Comparison of ENCODE assay signal across 21 cellular contexts in genomic region chr11:92306966-92307504, GRCh38.
DNase-seq lines count a peak whose midpoint lies in the region; ATAC-seq, FAIRE-seq and TF ChIP-seq lines count a peak whose summit lies in the region.
"Had no signal": no experiment of that assay in that cellular context is flagged by ENCODE, and none has a peak within 500 bp of the region (broad histone marks: within the 10 kb centered on the region; RNA-seq: fewer than 3 reads in every experiment).

No MANE protein-coding gene starts in this region.

- peak overlapping the region in 1 of 2 experiments; percentile 35; a peak in 1 of 6 replicates for H3K27ac ChIP-seq in A549
- H3K27ac ChIP-seq in coronary artery = peak overlapping the region in 1 of 2 donors; percentile 47
- H3K27ac ChIP-seq in SJCRH30 = no peak overlapping the region
- H3K27ac ChIP-seq in adrenal gland = no peak overlapping the region
- H3K27ac ChIP-seq: breast epithelium, lower lobe of right lung, Peyer's patch had no signal

- TF ChIP-seq POLR2A in A549 (IDR thresholded peaks at IDR 0.05; ENCODE audit: low read length) (no peak), adrenal gland (IDR thresholded peaks at IDR 0.05) (no peak)

- no peak for TF ChIP-seq EP300 in A549 (IDR thresholded peaks at IDR 0.05)

- peaks cover 9% of the 10 kb centered on the region for H3K36me3 Mint-ChIP-seq in nephron progenitor cell (ENCODE audit: low read depth)

- WGBS in A549 (ENCODE audit: missing lambda C conversion rate) = 0% methylated on average over 1 of the region's 1 CpG
- WGBS in adrenal gland, 4 donors = 17 to 36% (median 24%) methylated on average over 1 of the region's 1 CpG

- H3K36me3 ChIP-seq in SJCRH30 (no peaks in the 10 kb centered on the region), adrenal gland (replicated peaks in 1 of 2) (no peaks in the 10 kb centered on the region)
- H3K36me3 ChIP-seq: breast epithelium, lower lobe of right lung, Peyer's patch had no signal

- H3K4me2 ChIP-seq in A549 = peak overlapping the region; percentile 52

- no peaks in the 10 kb centered on the region for H3K27me3 ChIP-seq in SJCRH30
- no peaks in the 10 kb centered on the region for H3K27me3 ChIP-seq in adrenal gland
- H3K27me3 ChIP-seq: breast epithelium, Peyer's patch had no signal

- H3K27me3 Mint-ChIP-seq in nephron progenitor cell (ENCODE audit: low read depth, poor library complexity) = peaks cover 3% of the 10 kb centered on the region
- H3K27me3 Mint-ChIP-seq: progenitor cell of endocrine pancreas had no signal

- CTCF ChIA-PET in A549 (lab: Yijun Ruan, JAX) = interaction anchor here (0.6 kb wide), 1 partner anchor 268 kb away, joined by 3 read pairs; no protein-coding TSS in a partner anchor

- no peaks in the 10 kb centered on the region for H3K9me3 ChIP-seq in A549
- no peaks in the 10 kb centered on the region for H3K9me3 ChIP-seq in SJCRH30 (replicated peaks)
- no peaks in the 10 kb centered on the region for H3K9me3 ChIP-seq in adrenal gland (replicated peaks in 1 of 3)
- H3K9me3 ChIP-seq: breast epithelium, lower lobe of right lung, Peyer's patch had no signal

- no peak for TF ChIP-seq RAD21 in A549 (conservative IDR thresholded peaks at IDR 0.05 in 1 of 2, IDR thresholded peaks at IDR 0.05 in 1 of 2)

- FAIRE-seq in A549 (lab: Jason Lieb, UNC) = peak; percentile 18

- no peak overlapping the region for H3K4me3 ChIP-seq in A549
- H3K4me3 ChIP-seq in coronary artery = peak overlapping the region; percentile 33
- H3K4me3 ChIP-seq in SJCRH30 = no peak overlapping the region
- H3K4me3 ChIP-seq in adrenal gland = no peak overlapping the region
- H3K4me3 ChIP-seq: breast epithelium, lower lobe of right lung, Peyer's patch had no signal

- H3K4me3 Mint-ChIP-seq in nephron progenitor cell = no peak overlapping the region
- H3K4me3 Mint-ChIP-seq: activated T-cell treated with anti-CD3 and anti-CD28 coated beads, Interleukin-2, amount 50 U/mL, for 4 hours had no signal

- peak overlapping the region; percentile 51 for H3K27ac Mint-ChIP-seq in nephron progenitor cell
- H3K27ac Mint-ChIP-seq: progenitor cell of endocrine pancreas had no signal

- TF ChIP-seq CTCF in A549 (IDR thresholded peaks at IDR 0.05) (no peak), coronary artery (IDR thresholded peaks at IDR 0.05) (no peak), nephron progenitor cell (IDR thresholded peaks at IDR 0.05) (no peak), adrenal gland (IDR thresholded peaks at IDR 0.05) (no peak)

- no peaks in the 10 kb centered on the region for H3K9me3 Mint-ChIP-seq in nephron progenitor cell

- intact Hi-C loops in adrenal gland (cut with DNase I) = no loop called here

- POLR2A ChIA-PET in A549 (lab: Yijun Ruan, JAX) = no interaction called here

- peak in 1 of 2 experiments; percentile 30; a peak in 1 of 6 replicates for ATAC-seq in A549
- ATAC-seq: activated T-cell treated with anti-CD3 and anti-CD28 coated beads, Interleukin-2, amount 50 U/mL, for 4 hours; HCT116; lower lobe of right lung had no signal

- no peak for DNase-seq in A549 (ENCODE audit: low read depth in 1 of 2, low spot score in 1 of 2)
- DNase-seq in NCI-H1105 (lab: John Stamatoyannopoulos, UW) = peak; percentile 14
- DNase-seq in coronary artery (ENCODE audit: low spot score) = no peak
- no peak for DNase-seq in nephron progenitor cell
- DNase-seq in SJCRH30 = no peak
- DNase-seq in stimulated activated CD4-positive, alpha-beta T cell treated with anti-CD3 and anti-CD28 coated beads, Interleukin-12 subunit alpha, Interleukin-12 subunit beta, amount 100 ng/mL, for 4 hours = no peak
- no peak for DNase-seq in NCI-H2081 (lab: John Stamatoyannopoulos, UW)
- DNase-seq in adrenal gland = no peak
- DNase-seq: activated T-cell treated with anti-CD3 and anti-CD28 coated beads, Interleukin-2, amount 50 U/mL, for 4 hours; C1 segment of cervical spinal cord; cortex of kidney; DMS79 treated with DMSO at 0.1 percent for 48 hours; glutamatergic neuron; kidney; lower lobe of right lung; NCI-H1092 treated with DMSO at 0.1 percent for 48 hours; NCI-H2029 treated with DMSO at 0.1 percent for 48 hours; Peyer's patch had no signal

- H3K4me1 Mint-ChIP-seq in nephron progenitor cell = peaks cover 45% of the 10 kb centered on the region

- H3K4me1 ChIP-seq in A549 (peaks cover 24% of the 10 kb centered on the region), SJCRH30 (peaks cover 12% of the 10 kb centered on the region), adrenal gland (replicated peaks in 1 of 2) (no peaks in the 10 kb centered on the region)
- H3K4me1 ChIP-seq: breast epithelium, Peyer's patch had no signal

TF ChIP-seq in A549, 52 proteins besides CTCF, POLR2A, EP300 and RAD21:
- TF ChIP-seq GATA3 (IDR thresholded peaks at IDR 0.05; ENCODE audit: borderline replicate concordance) (no peak), KDM1A (IDR thresholded peaks at IDR 0.05; ENCODE audit: low read depth) (no peak), RARB (CRISPR knock-in tag; IDR thresholded peaks at IDR 0.05) (no peak), REST (IDR thresholded peaks at IDR 0.05) (no peak), ESRRA (IDR thresholded peaks at IDR 0.05; ENCODE audit: borderline replicate concordance, low read length) (no peak), BCL3 (IDR thresholded peaks at IDR 0.05) (no peak), ZC3H11A (IDR thresholded peaks at IDR 0.05) (no peak), CHD2 (IDR thresholded peaks at IDR 0.05; ENCODE audit: low read length, partially characterized antibody) (no peak), POLR2AphosphoS2 (conservative IDR thresholded peaks at IDR 0.05; ENCODE audit: low read length) (no peak), TFCP2L1 (CRISPR knock-in tag; IDR thresholded peaks at IDR 0.05) (no peak), RCOR1 (IDR thresholded peaks at IDR 0.05; ENCODE audit: low read depth, low read length) (no peak), E2F6 (IDR thresholded peaks at IDR 0.05; ENCODE audit: borderline replicate concordance, low read depth) (no peak), NFE2L2 (conservative IDR thresholded peaks at IDR 0.05; ENCODE audit: low read length) (no peak), ZSCAN20 (CRISPR knock-in tag; IDR thresholded peaks at IDR 0.05) (no peak), CBX8 (IDR thresholded peaks at IDR 0.05) (no peak), NPAS2 (CRISPR knock-in tag; IDR thresholded peaks at IDR 0.05; ENCODE audit: borderline replicate concordance) (no peak), PHF8 (IDR thresholded peaks at IDR 0.05; ENCODE audit: borderline replicate concordance, low read depth) (no peak), PBX3 (IDR thresholded peaks at IDR 0.05) (no peak)
